Comparison of ENCODE assay signal across 1 cellular context in the genomic region with DNA sequence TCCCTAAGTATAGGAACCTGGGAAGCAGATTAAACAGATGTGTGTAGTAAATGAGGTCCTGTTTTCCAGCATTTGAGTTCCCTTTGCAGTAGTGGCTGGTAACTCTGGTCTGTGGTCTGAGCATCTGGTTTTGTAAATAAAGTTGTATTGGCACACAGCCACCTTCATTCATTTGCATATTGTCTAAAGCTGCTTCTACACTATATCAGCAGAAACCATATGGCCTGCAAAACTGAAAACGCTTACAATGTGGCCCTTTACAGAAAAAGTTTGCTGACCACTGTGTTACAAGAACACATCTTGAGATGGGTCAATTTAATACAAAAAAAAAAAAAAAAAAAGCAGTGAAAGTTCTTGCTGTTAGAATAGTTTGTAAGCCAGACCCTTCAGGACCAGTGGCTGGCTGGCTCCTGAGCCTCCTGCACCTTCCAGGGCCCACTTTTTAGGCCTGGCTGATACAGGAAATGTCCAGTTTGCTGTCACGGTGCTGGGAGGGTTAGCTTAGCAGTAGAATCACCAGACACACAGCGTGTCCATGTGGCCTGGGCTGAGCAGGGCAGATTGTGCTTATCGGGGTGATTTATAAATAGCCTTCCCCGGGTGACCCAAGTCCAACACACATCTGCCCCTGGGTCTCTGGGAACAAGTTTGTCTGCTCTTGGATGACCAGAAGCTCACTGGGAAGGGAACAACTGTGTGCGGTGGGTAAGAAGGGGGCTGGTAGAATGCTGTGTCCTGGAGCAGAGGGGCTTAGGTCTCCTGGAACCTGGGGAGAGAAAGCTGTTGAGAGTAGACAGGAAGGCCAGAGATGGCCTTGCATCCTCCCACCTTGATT.
TF ChIP-seq lines count a peak whose summit lies in the region.

No MANE protein-coding gene starts in this region.

TF ChIP-seq in K562, 482 proteins besides CTCF, POLR2A, EP300 and RAD21 (continued from another document and continues in another):
- TF ChIP-seq, protein P1, sequence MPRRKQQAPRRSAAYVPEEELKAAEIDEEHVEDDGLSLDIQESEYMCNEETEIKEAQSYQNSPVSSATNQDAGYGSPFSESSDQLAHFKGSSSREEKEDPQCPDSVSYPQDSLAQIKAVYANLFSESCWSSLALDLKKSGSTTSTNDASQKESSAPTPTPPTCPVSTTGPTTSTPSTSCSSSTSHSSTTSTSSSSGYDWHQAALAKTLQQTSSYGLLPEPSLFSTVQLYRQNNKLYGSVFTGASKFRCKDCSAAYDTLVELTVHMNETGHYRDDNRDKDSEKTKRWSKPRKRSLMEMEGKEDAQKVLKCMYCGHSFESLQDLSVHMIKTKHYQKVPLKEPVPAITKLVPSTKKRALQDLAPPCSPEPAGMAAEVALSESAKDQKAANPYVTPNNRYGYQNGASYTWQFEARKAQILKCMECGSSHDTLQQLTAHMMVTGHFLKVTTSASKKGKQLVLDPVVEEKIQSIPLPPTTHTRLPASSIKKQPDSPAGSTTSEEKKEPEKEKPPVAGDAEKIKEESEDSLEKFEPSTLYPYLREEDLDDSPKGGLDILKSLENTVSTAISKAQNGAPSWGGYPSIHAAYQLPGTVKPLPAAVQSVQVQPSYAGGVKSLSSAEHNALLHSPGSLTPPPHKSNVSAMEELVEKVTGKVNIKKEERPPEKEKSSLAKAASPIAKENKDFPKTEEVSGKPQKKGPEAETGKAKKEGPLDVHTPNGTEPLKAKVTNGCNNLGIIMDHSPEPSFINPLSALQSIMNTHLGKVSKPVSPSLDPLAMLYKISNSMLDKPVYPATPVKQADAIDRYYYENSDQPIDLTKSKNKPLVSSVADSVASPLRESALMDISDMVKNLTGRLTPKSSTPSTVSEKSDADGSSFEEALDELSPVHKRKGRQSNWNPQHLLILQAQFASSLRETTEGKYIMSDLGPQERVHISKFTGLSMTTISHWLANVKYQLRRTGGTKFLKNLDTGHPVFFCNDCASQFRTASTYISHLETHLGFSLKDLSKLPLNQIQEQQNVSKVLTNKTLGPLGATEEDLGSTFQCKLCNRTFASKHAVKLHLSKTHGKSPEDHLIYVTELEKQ (CRISPR knock-in tag; IDR thresholded peaks at IDR 0.05) = no peak
- TF ChIP-seq NFIX (CRISPR knock-in tag; IDR thresholded peaks at IDR 0.05; ENCODE audit: low read depth) = peak; percentile 47; the same call in 1 of the 2 replicates
- TF ChIP-seq NRF1 (conservative IDR thresholded peaks at IDR 0.05 in 1 of 2, IDR thresholded peaks at IDR 0.05 in 1 of 2) = peak; percentile 35 to 40; a peak in 2 of 4 replicates
- TF ChIP-seq MXI1 (IDR thresholded peaks at IDR 0.05; ENCODE audit: low read depth, low read length) = no peak; the same call in 1 of the 2 replicates
- TF ChIP-seq RBFOX2 (IDR thresholded peaks at IDR 0.05; ENCODE audit: low read depth, low read length) = peak; percentile 42; the same call in 1 of the 2 replicates
- TF ChIP-seq ZNF143 (CRISPR knock-in tag; IDR thresholded peaks at IDR 0.05) = no peak
- no peak; the same call in 1 of the 2 replicates for TF ChIP-seq ELF2 (CRISPR knock-in tag; IDR thresholded peaks at IDR 0.05)
- TF ChIP-seq, protein P2, sequence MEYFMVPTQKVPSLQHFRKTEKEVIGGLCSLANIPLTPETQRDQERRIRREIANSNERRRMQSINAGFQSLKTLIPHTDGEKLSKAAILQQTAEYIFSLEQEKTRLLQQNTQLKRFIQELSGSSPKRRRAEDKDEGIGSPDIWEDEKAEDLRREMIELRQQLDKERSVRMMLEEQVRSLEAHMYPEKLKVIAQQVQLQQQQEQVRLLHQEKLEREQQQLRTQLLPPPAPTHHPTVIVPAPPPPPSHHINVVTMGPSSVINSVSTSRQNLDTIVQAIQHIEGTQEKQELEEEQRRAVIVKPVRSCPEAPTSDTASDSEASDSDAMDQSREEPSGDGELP (CRISPR knock-in tag; IDR thresholded peaks at IDR 0.05; ENCODE audit: borderline replicate concordance) = peak; percentile 90
- peak; percentile 4 to 17; a peak in 1 of 4 replicates for TF ChIP-seq TEAD1 (CRISPR knock-in tag; IDR thresholded peaks at IDR 0.05)
- TF ChIP-seq RB1 (IDR thresholded peaks at IDR 0.05; ENCODE audit: low read depth) = peak; percentile 21; the same call in 1 of the 2 replicates
- peak; percentile 46; the same call in 1 of the 2 replicates for TF ChIP-seq HSF4 (CRISPR knock-in tag; IDR thresholded peaks at IDR 0.05; ENCODE audit: borderline replicate concordance)
- TF ChIP-seq, protein P3, sequence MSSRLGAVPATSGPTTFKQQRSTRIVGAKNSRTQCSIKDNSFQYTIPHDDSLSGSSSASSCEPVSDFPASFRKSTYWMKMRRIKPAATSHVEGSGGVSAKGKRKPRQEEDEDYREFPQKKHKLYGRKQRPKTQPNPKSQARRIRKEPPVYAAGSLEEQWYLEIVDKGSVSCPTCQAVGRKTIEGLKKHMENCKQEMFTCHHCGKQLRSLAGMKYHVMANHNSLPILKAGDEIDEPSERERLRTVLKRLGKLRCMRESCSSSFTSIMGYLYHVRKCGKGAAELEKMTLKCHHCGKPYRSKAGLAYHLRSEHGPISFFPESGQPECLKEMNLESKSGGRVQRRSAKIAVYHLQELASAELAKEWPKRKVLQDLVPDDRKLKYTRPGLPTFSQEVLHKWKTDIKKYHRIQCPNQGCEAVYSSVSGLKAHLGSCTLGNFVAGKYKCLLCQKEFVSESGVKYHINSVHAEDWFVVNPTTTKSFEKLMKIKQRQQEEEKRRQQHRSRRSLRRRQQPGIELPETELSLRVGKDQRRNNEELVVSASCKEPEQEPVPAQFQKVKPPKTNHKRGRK (tag; IDR thresholded peaks at IDR 0.05) = no peak
- no peak for TF ChIP-seq HDAC8 (tag; IDR thresholded peaks at IDR 0.05)
- peak; percentile 86 for TF ChIP-seq SOX6 (IDR thresholded peaks at IDR 0.05)
- TF ChIP-seq MTA2 (IDR thresholded peaks at IDR 0.05; ENCODE audit: low read depth) = peak; percentile 86
- peak; percentile 71 for TF ChIP-seq ATF7 (IDR thresholded peaks at IDR 0.05)
- peak; percentile 87; the same call in 1 of the 2 replicates for TF ChIP-seq ZBED1 (IDR thresholded peaks at IDR 0.05)
- TF ChIP-seq MYC (IDR thresholded peaks at IDR 0.05; ENCODE audit: low read depth, low read length) = peak; percentile 96
- no peak for TF ChIP-seq MYC (CRISPR knock-in tag; IDR thresholded peaks at IDR 0.05; ENCODE audit: borderline replicate concordance, low read depth)
- TF ChIP-seq NCOA4 (IDR thresholded peaks at IDR 0.05; ENCODE audit: partially characterized antibody) = no peak
- TF ChIP-seq BHLHE40 (IDR thresholded peaks at IDR 0.05; ENCODE audit: low read length) = peak; percentile 90
- TF ChIP-seq, protein P4, sequence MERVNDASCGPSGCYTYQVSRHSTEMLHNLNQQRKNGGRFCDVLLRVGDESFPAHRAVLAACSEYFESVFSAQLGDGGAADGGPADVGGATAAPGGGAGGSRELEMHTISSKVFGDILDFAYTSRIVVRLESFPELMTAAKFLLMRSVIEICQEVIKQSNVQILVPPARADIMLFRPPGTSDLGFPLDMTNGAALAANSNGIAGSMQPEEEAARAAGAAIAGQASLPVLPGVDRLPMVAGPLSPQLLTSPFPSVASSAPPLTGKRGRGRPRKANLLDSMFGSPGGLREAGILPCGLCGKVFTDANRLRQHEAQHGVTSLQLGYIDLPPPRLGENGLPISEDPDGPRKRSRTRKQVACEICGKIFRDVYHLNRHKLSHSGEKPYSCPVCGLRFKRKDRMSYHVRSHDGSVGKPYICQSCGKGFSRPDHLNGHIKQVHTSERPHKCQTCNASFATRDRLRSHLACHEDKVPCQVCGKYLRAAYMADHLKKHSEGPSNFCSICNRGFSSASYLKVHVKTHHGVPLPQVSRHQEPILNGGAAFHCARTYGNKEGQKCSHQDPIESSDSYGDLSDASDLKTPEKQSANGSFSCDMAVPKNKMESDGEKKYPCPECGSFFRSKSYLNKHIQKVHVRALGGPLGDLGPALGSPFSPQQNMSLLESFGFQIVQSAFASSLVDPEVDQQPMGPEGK (CRISPR knock-in tag; IDR thresholded peaks at IDR 0.05; ENCODE audit: borderline replicate concordance) = 0 out of 2 replicates have a peak, but pooled peaks have one; percentile 45
- TF ChIP-seq, protein P5, sequence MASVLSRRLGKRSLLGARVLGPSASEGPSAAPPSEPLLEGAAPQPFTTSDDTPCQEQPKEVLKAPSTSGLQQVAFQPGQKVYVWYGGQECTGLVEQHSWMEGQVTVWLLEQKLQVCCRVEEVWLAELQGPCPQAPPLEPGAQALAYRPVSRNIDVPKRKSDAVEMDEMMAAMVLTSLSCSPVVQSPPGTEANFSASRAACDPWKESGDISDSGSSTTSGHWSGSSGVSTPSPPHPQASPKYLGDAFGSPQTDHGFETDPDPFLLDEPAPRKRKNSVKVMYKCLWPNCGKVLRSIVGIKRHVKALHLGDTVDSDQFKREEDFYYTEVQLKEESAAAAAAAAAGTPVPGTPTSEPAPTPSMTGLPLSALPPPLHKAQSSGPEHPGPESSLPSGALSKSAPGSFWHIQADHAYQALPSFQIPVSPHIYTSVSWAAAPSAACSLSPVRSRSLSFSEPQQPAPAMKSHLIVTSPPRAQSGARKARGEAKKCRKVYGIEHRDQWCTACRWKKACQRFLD (CRISPR knock-in tag; IDR thresholded peaks at IDR 0.05) = peak; percentile 83
- TF ChIP-seq ZNF431 (CRISPR knock-in tag; IDR thresholded peaks at IDR 0.05) = 0 out of 2 replicates have a peak, but pooled peaks have one; percentile 33
- no peak for TF ChIP-seq BRD4 (IDR thresholded peaks at IDR 0.05)
- TF ChIP-seq FOXK1 (CRISPR knock-in tag; IDR thresholded peaks at IDR 0.05; ENCODE audit: borderline replicate concordance) = 0 out of 2 replicates have a peak, but pooled peaks have one; percentile 69
- TF ChIP-seq, protein P6, sequence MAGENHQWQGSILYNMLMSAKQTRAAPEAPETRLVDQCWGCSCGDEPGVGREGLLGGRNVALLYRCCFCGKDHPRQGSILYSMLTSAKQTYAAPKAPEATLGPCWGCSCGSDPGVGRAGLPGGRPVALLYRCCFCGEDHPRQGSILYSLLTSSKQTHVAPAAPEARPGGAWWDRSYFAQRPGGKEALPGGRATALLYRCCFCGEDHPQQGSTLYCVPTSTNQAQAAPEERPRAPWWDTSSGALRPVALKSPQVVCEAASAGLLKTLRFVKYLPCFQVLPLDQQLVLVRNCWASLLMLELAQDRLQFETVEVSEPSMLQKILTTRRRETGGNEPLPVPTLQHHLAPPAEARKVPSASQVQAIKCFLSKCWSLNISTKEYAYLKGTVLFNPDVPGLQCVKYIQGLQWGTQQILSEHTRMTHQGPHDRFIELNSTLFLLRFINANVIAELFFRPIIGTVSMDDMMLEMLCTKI (IDR thresholded peaks at IDR 0.05; ENCODE audit: partially characterized antibody) = no peak
- TF ChIP-seq CHD1 (IDR thresholded peaks at IDR 0.05; ENCODE audit: low read length) = no peak
- TF ChIP-seq, protein P7, sequence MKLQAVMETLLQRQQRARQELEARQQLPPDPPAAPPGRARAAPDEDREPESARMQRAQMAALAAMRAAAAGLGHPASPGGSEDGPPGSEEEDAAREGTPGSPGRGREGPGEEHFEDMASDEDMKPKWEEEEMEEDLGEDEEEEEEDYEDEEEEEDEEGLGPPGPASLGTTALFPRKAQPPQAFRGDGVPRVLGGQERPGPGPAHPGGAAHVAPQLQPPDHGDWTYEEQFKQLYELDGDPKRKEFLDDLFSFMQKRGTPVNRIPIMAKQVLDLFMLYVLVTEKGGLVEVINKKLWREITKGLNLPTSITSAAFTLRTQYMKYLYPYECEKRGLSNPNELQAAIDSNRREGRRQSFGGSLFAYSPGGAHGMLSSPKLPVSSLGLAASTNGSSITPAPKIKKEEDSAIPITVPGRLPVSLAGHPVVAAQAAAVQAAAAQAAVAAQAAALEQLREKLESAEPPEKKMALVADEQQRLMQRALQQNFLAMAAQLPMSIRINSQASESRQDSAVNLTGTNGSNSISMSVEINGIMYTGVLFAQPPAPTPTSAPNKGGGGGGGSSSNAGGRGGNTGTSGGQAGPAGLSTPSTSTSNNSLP (IDR thresholded peaks at IDR 0.05; ENCODE audit: borderline replicate concordance, low read depth, low read length) = peak; percentile 92
- TF ChIP-seq, protein P8, sequence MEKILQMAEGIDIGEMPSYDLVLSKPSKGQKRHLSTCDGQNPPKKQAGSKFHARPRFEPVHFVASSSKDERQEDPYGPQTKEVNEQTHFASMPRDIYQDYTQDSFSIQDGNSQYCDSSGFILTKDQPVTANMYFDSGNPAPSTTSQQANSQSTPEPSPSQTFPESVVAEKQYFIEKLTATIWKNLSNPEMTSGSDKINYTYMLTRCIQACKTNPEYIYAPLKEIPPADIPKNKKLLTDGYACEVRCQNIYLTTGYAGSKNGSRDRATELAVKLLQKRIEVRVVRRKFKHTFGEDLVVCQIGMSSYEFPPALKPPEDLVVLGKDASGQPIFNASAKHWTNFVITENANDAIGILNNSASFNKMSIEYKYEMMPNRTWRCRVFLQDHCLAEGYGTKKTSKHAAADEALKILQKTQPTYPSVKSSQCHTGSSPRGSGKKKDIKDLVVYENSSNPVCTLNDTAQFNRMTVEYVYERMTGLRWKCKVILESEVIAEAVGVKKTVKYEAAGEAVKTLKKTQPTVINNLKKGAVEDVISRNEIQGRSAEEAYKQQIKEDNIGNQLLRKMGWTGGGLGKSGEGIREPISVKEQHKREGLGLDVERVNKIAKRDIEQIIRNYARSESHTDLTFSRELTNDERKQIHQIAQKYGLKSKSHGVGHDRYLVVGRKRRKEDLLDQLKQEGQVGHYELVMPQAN (IDR thresholded peaks at IDR 0.05; ENCODE audit: borderline replicate concordance) = peak; percentile 71; the same call in 1 of the 2 replicates
- TF ChIP-seq, protein P9, sequence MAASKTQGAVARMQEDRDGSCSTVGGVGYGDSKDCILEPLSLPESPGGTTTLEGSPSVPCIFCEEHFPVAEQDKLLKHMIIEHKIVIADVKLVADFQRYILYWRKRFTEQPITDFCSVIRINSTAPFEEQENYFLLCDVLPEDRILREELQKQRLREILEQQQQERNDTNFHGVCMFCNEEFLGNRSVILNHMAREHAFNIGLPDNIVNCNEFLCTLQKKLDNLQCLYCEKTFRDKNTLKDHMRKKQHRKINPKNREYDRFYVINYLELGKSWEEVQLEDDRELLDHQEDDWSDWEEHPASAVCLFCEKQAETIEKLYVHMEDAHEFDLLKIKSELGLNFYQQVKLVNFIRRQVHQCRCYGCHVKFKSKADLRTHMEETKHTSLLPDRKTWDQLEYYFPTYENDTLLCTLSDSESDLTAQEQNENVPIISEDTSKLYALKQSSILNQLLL (CRISPR knock-in tag; IDR thresholded peaks at IDR 0.05; ENCODE audit: borderline replicate concordance) = no peak
- TF ChIP-seq NUFIP1 (IDR thresholded peaks at IDR 0.05; ENCODE audit: partially characterized antibody) = no peak
- TF ChIP-seq HCFC1 (IDR thresholded peaks at IDR 0.05; ENCODE audit: low read depth, low read length) = 0 out of 2 replicates have a peak, but pooled peaks have one; percentile 22
- TF ChIP-seq PCBP1 (IDR thresholded peaks at IDR 0.05; ENCODE audit: low read depth, low read length, poor library complexity, severe bottlenecking) = no peak
- TF ChIP-seq XRCC5 (IDR thresholded peaks at IDR 0.05; ENCODE audit: low read depth, low read length) = no peak; the same call in 1 of the 2 replicates
- TF ChIP-seq, protein P10, sequence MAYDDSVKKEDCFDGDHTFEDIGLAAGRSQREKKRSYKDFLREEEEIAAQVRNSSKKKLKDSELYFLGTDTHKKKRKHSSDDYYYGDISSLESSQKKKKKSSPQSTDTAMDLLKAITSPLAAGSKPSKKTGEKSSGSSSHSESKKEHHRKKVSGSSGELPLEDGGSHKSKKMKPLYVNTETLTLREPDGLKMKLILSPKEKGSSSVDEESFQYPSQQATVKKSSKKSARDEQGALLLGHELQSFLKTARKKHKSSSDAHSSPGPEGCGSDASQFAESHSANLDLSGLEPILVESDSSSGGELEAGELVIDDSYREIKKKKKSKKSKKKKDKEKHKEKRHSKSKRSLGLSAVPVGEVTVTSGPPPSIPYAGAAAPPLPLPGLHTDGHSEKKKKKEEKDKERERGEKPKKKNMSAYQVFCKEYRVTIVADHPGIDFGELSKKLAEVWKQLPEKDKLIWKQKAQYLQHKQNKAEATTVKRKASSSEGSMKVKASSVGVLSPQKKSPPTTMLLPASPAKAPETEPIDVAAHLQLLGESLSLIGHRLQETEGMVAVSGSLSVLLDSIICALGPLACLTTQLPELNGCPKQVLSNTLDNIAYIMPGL (CRISPR knock-in tag; IDR thresholded peaks at IDR 0.05) = no peak
- TF ChIP-seq ETS2 (tag; IDR thresholded peaks at IDR 0.05; ENCODE audit: borderline replicate concordance, poor library complexity, severe bottlenecking) = no peak
- no peak for TF ChIP-seq ZKSCAN3 (CRISPR knock-in tag; IDR thresholded peaks at IDR 0.05)
